ENCODE assay signal across 8 cellular contexts in the genomic region with DNA sequence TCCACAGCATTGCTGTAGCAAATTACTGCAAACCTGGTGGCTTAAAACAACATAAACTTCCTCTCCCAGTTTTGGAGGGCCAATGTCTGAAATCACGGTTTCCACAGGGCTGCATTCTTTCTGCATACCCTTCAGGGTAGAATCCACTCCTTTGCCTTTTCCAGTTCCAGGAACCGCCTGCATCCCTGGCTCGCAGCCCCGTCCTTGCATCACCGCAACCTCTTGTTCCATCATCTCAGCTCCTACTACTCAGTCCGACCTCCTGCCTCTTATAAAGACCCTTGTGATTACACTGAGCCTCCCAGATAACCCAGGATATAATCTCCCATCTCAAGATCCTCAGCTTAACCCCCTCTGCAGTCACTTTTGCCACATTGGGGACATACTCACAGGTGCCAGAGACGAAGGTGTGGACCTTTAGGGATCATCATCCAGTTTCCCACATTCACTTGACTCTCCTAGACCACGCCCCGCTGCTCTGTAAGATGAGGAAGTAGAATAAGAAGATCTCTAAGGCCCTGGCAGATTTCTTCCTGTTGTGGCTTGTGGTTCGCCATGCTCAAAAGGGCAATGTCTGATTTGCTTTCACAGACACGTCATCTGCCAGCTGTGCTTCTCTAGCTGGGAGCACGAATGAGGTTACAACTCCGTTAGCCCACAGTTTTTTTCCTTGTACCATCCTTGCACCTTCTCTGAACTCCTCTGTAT.
A peak's percentile ranks its signal among the peaks of the same experiment; 100 is the strongest.
DNase-seq lines count a peak whose midpoint lies in the region; ATAC-seq and TF ChIP-seq lines count a peak whose summit lies in the region.

No MANE protein-coding gene starts in this region.

- POLR2A ChIA-PET in activated naive CD8-positive, alpha-beta T cell treated with anti-CD3 and anti-CD28 coated beads, Interleukin-2, amount 10 ng/mL, durations not matched to agents 7 days and 5 days (lab: Charles Lee): no interaction called here
- POLR2A ChIA-PET in SK-N-SH (lab: Yijun Ruan, JAX): no interaction called here

- no peak overlapping the region for H3K4me2 ChIP-seq in SK-N-SH

- no peaks in the 10 kb centered on the region; a peak in 1 of 4 replicates for H3K4me1 ChIP-seq in SK-N-SH (ENCODE audit: control insufficient read depth in 1 of 2, insufficient read depth in 2 of 2, low read depth in 1 of 2, low read length in 1 of 2)

- no peak overlapping the region for H3K27ac ChIP-seq in SK-N-SH (ENCODE audit: low read depth in 2 of 2, low read length in 1 of 2)

- H4K20me1 ChIP-seq in SK-N-SH (ENCODE audit: insufficient read depth): no peaks in the 10 kb centered on the region

- CTCF ChIA-PET in SK-N-SH (lab: Yijun Ruan, JAX): no interaction called here

- H3K9me3 Mint-ChIP-seq in activated naive CD8-positive, alpha-beta T cell treated with anti-CD3 and anti-CD28 coated beads, Interleukin-2, amount 10 ng/mL, durations not matched to agents 7 days and 5 days: peaks cover 3% of the 10 kb centered on the region

- H3K27me3 ChIP-seq in SK-N-SH (ENCODE audit: insufficient read depth): no peaks in the 10 kb centered on the region

- no peak for TF ChIP-seq CTCF in GM10266 (IDR thresholded peaks at IDR 0.05; ENCODE audit: control insufficient read depth, insufficient read depth, low read depth, missing control alignments)
- no peak for TF ChIP-seq CTCF in SK-N-SH (IDR thresholded peaks at IDR 0.05)

- DNase-seq in AML-193 (lab: John Stamatoyannopoulos, UW) (peak; percentile 12 to 18), OCI-M1 (lab: John Stamatoyannopoulos, UW) (peak; percentile 90), GM10266 (ENCODE audit: extremely low spot score) (no peak), epidermal melanocyte (ENCODE audit: insufficient read length, low spot score) (no peak), SK-N-SH (no peak)
- no peak for DNase-seq in activated naive CD8-positive, alpha-beta T cell treated with anti-CD3 and anti-CD28 coated beads, Interleukin-2, amount 10 ng/mL, durations not matched to agents 7 days and 5 days
- DNase-seq in stimulated activated CD4-positive, alpha-beta T cell treated with anti-CD3 and anti-CD28 coated beads, Interleukin-1b, Interleukin-23, amount 100 ng/mL, for 48 hours: peak; percentile 50

- H3K4me3 Mint-ChIP-seq in activated naive CD8-positive, alpha-beta T cell treated with anti-CD3 and anti-CD28 coated beads, Interleukin-2, amount 10 ng/mL, durations not matched to agents 7 days and 5 days: no peak overlapping the region

- no peak overlapping the region for H3K9ac ChIP-seq in SK-N-SH

- no peaks in the 10 kb centered on the region for H3K79me2 ChIP-seq in SK-N-SH (ENCODE audit: insufficient read depth)

- no peaks in the 10 kb centered on the region for H3K36me3 ChIP-seq in SK-N-SH (replicated peaks in 1 of 2; ENCODE audit: control insufficient read depth in 1 of 2, insufficient read depth in 2 of 2, low read length in 1 of 2)

- peak; percentile 66 for ATAC-seq in GM21619 (IDR thresholded peaks at IDR 0.05; ENCODE audit: unreplicated experiment)
- ATAC-seq in activated naive CD8-positive, alpha-beta T cell treated with anti-CD3 and anti-CD28 coated beads, Interleukin-2, amount 10 ng/mL, durations not matched to agents 7 days and 5 days (ENCODE audit: low read depth): peak; percentile 71

- H3K4me1 Mint-ChIP-seq in activated naive CD8-positive, alpha-beta T cell treated with anti-CD3 and anti-CD28 coated beads, Interleukin-2, amount 10 ng/mL, durations not matched to agents 7 days and 5 days: peaks cover 10% of the 10 kb centered on the region

- no peaks in the 10 kb centered on the region for H3K36me3 Mint-ChIP-seq in activated naive CD8-positive, alpha-beta T cell treated with anti-CD3 and anti-CD28 coated beads, Interleukin-2, amount 10 ng/mL, durations not matched to agents 7 days and 5 days

- H2AFZ ChIP-seq in SK-N-SH (ENCODE audit: low read depth): no peak overlapping the region

- no peaks in the 10 kb centered on the region for H3K9me2 ChIP-seq in SK-N-SH

- 57% methylated on average over 13 of the region's 13 CpGs for WGBS in SK-N-SH (ENCODE audit: low lambda C conversion rate)

- no peak overlapping the region for H3K4me3 ChIP-seq in SK-N-SH (ENCODE audit: low read depth in 2 of 2, low read length in 1 of 2)

- TF ChIP-seq EP300 in SK-N-SH (IDR thresholded peaks at IDR 0.05; ENCODE audit: borderline replicate concordance in 1 of 2, low read depth in 1 of 2, low read length in 1 of 2): no peak

- H3K27me3 Mint-ChIP-seq in activated naive CD8-positive, alpha-beta T cell treated with anti-CD3 and anti-CD28 coated beads, Interleukin-2, amount 10 ng/mL, durations not matched to agents 7 days and 5 days: no peaks in the 10 kb centered on the region

- H3K27ac Mint-ChIP-seq in activated naive CD8-positive, alpha-beta T cell treated with anti-CD3 and anti-CD28 coated beads, Interleukin-2, amount 10 ng/mL, durations not matched to agents 7 days and 5 days: no peak overlapping the region

- no peaks in the 10 kb centered on the region for H3K9me3 ChIP-seq in SK-N-SH

- H3F3A ChIP-seq in SK-N-SH (replicated peaks; ENCODE audit: insufficient read depth): no peaks in the 10 kb centered on the region

- TF ChIP-seq RAD21 in SK-N-SH (IDR thresholded peaks at IDR 0.05; ENCODE audit: low read length): no peak

TF ChIP-seq in SK-N-SH, 30 proteins besides CTCF, POLR2A, EP300 and RAD21:
- TF ChIP-seq FOSL2 (IDR thresholded peaks at IDR 0.05; ENCODE audit: borderline replicate concordance, low read depth) (no peak), RXRA (IDR thresholded peaks at IDR 0.05; ENCODE audit: borderline replicate concordance, low read depth) (no peak), EZH2phosphoT487 (IDR thresholded peaks at IDR 0.05; ENCODE audit: borderline replicate concordance, low read depth) (no peak), MEF2A (IDR thresholded peaks at IDR 0.05; ENCODE audit: borderline replicate concordance, low read depth) (no peak), FOXM1 (IDR thresholded peaks at IDR 0.05; ENCODE audit: low read depth) (no peak), ELF1 (IDR thresholded peaks at IDR 0.05) (no peak), SIN3A (IDR thresholded peaks at IDR 0.05; ENCODE audit: borderline replicate concordance, low read depth, low read length) (no peak), SMC3 (IDR thresholded peaks at IDR 0.05; ENCODE audit: low read depth, low read length) (no peak), TAF1 (IDR thresholded peaks at IDR 0.05; ENCODE audit: borderline replicate concordance, low read depth, low read length) (no peak), FOXJ3 (CRISPR knock-in tag; IDR thresholded peaks at IDR 0.05) (no peak), JUND (IDR thresholded peaks at IDR 0.05) (no peak), GABPA (IDR thresholded peaks at IDR 0.05; ENCODE audit: low read depth) (no peak), GATA2 (CRISPR knock-in tag; IDR thresholded peaks at IDR 0.05) (no peak), YY1 (IDR thresholded peaks at IDR 0.05; ENCODE audit: low read depth) (no peak), NFIC (IDR thresholded peaks at IDR 0.05; ENCODE audit: borderline replicate concordance) (no peak), MXI1 (IDR thresholded peaks at IDR 0.05; ENCODE audit: low read depth, low read length) (no peak)
- TF ChIP-seq, protein P1, sequence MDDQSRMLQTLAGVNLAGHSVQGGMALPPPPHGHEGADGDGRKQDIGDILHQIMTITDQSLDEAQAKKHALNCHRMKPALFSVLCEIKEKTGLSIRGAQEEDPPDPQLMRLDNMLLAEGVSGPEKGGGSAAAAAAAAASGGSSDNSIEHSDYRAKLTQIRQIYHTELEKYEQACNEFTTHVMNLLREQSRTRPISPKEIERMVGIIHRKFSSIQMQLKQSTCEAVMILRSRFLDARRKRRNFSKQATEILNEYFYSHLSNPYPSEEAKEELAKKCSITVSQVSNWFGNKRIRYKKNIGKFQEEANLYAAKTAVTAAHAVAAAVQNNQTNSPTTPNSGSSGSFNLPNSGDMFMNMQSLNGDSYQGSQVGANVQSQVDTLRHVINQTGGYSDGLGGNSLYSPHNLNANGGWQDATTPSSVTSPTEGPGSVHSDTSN (IDR thresholded peaks at IDR 0.05): no peak
- TF ChIP-seq, protein P2, sequence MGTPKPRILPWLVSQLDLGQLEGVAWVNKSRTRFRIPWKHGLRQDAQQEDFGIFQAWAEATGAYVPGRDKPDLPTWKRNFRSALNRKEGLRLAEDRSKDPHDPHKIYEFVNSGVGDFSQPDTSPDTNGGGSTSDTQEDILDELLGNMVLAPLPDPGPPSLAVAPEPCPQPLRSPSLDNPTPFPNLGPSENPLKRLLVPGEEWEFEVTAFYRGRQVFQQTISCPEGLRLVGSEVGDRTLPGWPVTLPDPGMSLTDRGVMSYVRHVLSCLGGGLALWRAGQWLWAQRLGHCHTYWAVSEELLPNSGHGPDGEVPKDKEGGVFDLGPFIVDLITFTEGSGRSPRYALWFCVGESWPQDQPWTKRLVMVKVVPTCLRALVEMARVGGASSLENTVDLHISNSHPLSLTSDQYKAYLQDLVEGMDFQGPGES (IDR thresholded peaks at IDR 0.05; ENCODE audit: low read depth, low read length): no peak
TF ChIP-seq in SK-N-SH: peak in this region for 0.

Comparison
In these comparisons a context has a peak if more than half of its experiments do, and no peak if none do; other contexts are left out.
1. DNase-seq: peak in AML-193 (2 of 2), OCI-M1 (single experiment) and stimulated activated CD4-positive, alpha-beta T cell treated with anti-CD3 and anti-CD28 coated beads, Interleukin-1b, Interleukin-23, amount 100 ng/mL, for 48 hours (single experiment); none in activated naive CD8-positive, alpha-beta T cell treated with anti-CD3 and anti-CD28 coated beads, Interleukin-2, amount 10 ng/mL, durations not matched to agents 7 days and 5 days (single experiment), GM10266 (single experiment), epidermal melanocyte (single experiment) and SK-N-SH (single experiment).